ENCODE assay signal across 25 cellular contexts in genomic region chr19:7762719-7763293, GRCh38. TPM values are rescaled to one million over a fixed set of nuclear protein-coding genes. Genes with fewer than 3 reads are reported as not detected.
"Had no signal": no experiment of that assay in that cellular context is flagged by ENCODE, and none has a peak within 500 bp of the region (broad histone marks: within the 10 kb centered on the region; RNA-seq: fewer than 3 reads in every experiment).

CLEC4M (plus strand) TSS chr19:7763243; CDS start chr19:7763267, 24 bp downstream.

- H3K4me3 ChIP-seq: cardiac muscle cell, lower lobe of right lung, spleen, tibial nerve, uterus had no signal

- H3K27ac Mint-ChIP-seq: activated CD4-positive, alpha-beta T cell treated with anti-CD3 and anti-CD28 coated beads, Interleukin-2, amount 10 ng/mL, durations not matched to agents 7 days and 5 days; activated naive CD8-positive, alpha-beta T cell treated with anti-CD3 and anti-CD28 coated beads for 36 hours; activated T-helper 1 cell treated with anti-CD3 and anti-CD28 coated beads, Interleukin-12 subunit alpha, Interleukin-12 subunit beta, Interleukin-2, Interleukin-4 antibody, amounts not matched to agents 30 ng/mL and 10 ng/mL and 1 ng/mL, durations not matched to agents 14 hours and 24 hours and 36 hours; natural killer cell treated with Interleukin-12 subunit alpha and Interleukin-12 subunit beta and Interleukin-15 and Interleukin-18, amount 100 ng/mL, for 72 hours had no signal

- H3K27me3 ChIP-seq: tibial nerve, uterus had no signal

- H3K4me3 Mint-ChIP-seq: activated CD4-positive, alpha-beta T cell treated with anti-CD3 and anti-CD28 coated beads, Interleukin-2, amount 10 ng/mL, durations not matched to agents 7 days and 5 days; activated naive CD8-positive, alpha-beta T cell treated with anti-CD3 and anti-CD28 coated beads for 36 hours; activated T-helper 1 cell treated with anti-CD3 and anti-CD28 coated beads, Interleukin-12 subunit alpha, Interleukin-12 subunit beta, Interleukin-2, Interleukin-4 antibody, amounts not matched to agents 30 ng/mL and 10 ng/mL and 1 ng/mL, durations not matched to agents 14 hours and 24 hours and 36 hours; effector memory CD8-positive, alpha-beta T cell; natural killer cell treated with Interleukin-12 subunit alpha and Interleukin-12 subunit beta and Interleukin-15 and Interleukin-18, amount 100 ng/mL, for 72 hours had no signal

- H3K4me1 ChIP-seq: lower lobe of right lung, spleen, tibial nerve, uterus had no signal

- H3K4me1 Mint-ChIP-seq: activated CD4-positive, alpha-beta T cell treated with anti-CD3 and anti-CD28 coated beads, Interleukin-2, amount 10 ng/mL, durations not matched to agents 7 days and 5 days had no signal

- DNase-seq: activated CD4-positive, alpha-beta T cell treated with anti-CD3 and anti-CD28 coated beads, Interleukin-2, amount 10 ng/mL, durations not matched to agents 7 days and 5 days; activated CD4-positive, CD25-positive, alpha-beta regulatory T cell; activated CD8-positive, alpha-beta memory T cell treated with anti-CD3 and anti-CD28 coated beads for 24 hours; activated naive CD4-positive, alpha-beta T cell; activated naive CD8-positive, alpha-beta T cell treated with anti-CD3 and anti-CD28 coated beads for 36 hours; amniotic stem cell; dermis blood vessel endothelial cell; effector memory CD8-positive, alpha-beta T cell; foreskin fibroblast; lower lobe of right lung; occipital lobe; posterior cingulate gyrus; spleen; stimulated activated naive CD4-positive, alpha-beta T cell treated with Interleukin-2 at 50 U/mL for 16 hours; T-helper 2 cell; uterus had no signal

- H3K9me3 ChIP-seq: uterus had no signal

- ATAC-seq: effector memory CD8-positive, alpha-beta T cell; lower lobe of right lung had no signal

- H3K27ac ChIP-seq: cardiac muscle cell, epithelial cell of prostate, lower lobe of right lung, spleen, tibial nerve, uterus had no signal

- H3K36me3 ChIP-seq: cardiac muscle cell, lower lobe of right lung, spleen, tibial nerve, uterus had no signal

RNA-seq across cellular contexts. Expression of gene CLEC4M, which starts in this region (rescaled TPM):
- total RNA-seq: activated CD4-positive, alpha-beta T cell treated with anti-CD3 and anti-CD28 coated beads, Interleukin-2, amount 10 ng/mL, durations not matched to agents 7 days and 5 days; activated naive CD8-positive, alpha-beta T cell treated with anti-CD3 and anti-CD28 coated beads for 36 hours; activated T-helper 1 cell treated with anti-CD3 and anti-CD28 coated beads, Interleukin-12 subunit alpha, Interleukin-12 subunit beta, Interleukin-2, Interleukin-4 antibody, amounts not matched to agents 30 ng/mL and 10 ng/mL and 1 ng/mL, durations not matched to agents 14 hours and 24 hours and 36 hours; chondrocyte; mesenteric fat pad; natural killer cell treated with Interleukin-12 subunit alpha and Interleukin-12 subunit beta and Interleukin-15 and Interleukin-18, amount 100 ng/mL, for 72 hours; occipital lobe; renal cortical epithelial cell; subcutaneous adipose tissue had no signal
